Comparison of ENCODE assay signal across 1 cellular context in the genomic region with DNA sequence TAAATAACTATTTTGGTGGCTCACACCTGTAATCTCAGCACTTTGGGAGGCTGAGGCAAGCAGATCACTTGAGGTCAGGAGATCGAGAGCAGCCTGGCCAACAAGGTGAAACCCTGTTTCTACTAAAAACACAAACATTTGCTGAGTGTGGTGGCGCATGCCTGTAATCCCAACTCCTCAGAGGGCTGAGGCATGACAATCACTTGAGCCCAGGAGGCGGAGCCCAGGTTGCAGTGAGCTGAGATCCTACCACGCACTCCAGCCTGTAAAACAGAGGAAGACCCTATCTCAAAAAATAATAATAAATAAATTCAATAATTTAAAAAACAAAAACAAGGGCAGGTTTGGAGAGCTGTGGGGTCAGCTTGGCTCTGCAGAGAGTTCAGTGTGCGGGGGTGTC.
TF ChIP-seq lines count a peak whose summit lies in the region.

No MANE protein-coding gene starts in this region.

TF ChIP-seq in WTC11, 78 proteins besides CTCF, POLR2A, EP300 and RAD21:
- TF ChIP-seq, protein P1, sequence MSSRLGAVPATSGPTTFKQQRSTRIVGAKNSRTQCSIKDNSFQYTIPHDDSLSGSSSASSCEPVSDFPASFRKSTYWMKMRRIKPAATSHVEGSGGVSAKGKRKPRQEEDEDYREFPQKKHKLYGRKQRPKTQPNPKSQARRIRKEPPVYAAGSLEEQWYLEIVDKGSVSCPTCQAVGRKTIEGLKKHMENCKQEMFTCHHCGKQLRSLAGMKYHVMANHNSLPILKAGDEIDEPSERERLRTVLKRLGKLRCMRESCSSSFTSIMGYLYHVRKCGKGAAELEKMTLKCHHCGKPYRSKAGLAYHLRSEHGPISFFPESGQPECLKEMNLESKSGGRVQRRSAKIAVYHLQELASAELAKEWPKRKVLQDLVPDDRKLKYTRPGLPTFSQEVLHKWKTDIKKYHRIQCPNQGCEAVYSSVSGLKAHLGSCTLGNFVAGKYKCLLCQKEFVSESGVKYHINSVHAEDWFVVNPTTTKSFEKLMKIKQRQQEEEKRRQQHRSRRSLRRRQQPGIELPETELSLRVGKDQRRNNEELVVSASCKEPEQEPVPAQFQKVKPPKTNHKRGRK (CRISPR knock-in tag; IDR thresholded peaks at IDR 0.05; ENCODE audit: borderline replicate concordance), result no peak
- TF ChIP-seq RELA (CRISPR knock-in tag; IDR thresholded peaks at IDR 0.05; ENCODE audit: borderline replicate concordance), result no peak
